Comparison of ENCODE assay signal across 9 cellular contexts in the genomic region with DNA sequence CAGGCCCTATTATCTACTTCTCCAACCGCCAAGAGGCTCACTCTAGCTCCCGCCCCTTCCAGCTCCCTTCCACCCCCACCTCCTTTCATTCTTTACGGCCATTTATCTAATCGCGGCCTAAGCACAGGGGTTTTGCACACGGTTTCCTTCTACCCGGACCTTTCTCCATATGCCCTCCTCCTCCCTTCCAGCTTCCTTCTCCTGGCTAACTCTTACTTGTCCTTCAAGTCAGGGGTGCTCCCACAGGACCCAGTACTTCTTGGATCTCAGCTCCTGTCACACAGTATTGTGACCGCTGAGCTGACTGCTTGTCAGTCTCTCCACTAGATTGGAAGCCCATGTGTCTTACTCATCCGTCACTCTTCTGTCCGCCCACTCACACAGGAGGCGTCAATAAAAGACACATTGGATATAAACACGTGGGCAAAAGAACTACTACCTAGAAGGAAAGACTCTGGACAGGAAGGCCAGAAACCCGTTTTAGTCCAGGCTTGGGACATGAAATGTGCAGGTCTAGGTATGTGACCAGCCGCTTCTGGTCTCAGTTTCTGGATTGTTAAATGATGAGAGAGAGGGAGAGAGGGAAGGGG. TPM values are rescaled to one million over a fixed set of nuclear protein-coding genes. Genes with fewer than 3 reads are reported as not detected.
DNase-seq lines count a peak whose midpoint lies in the region; ATAC-seq and TF ChIP-seq lines count a peak whose summit lies in the region.
"Had no signal": no experiment of that assay in that cellular context is flagged by ENCODE, and none has a peak within 500 bp of the region (broad histone marks: within the 10 kb centered on the region; RNA-seq: fewer than 3 reads in every experiment).

No MANE protein-coding gene starts in this region.

- H3K9ac ChIP-seq in Loucy (ENCODE audit: low read depth, low read length, poor library complexity, severe bottlenecking) = no peak overlapping the region

- H3K79me2 ChIP-seq in Loucy (ENCODE audit: insufficient read depth, low read length) = no peaks in the 10 kb centered on the region

- no peaks in the 10 kb centered on the region for H3F3A ChIP-seq in Loucy (ENCODE audit: low read depth)

- no peaks in the 10 kb centered on the region for H3K27me3 ChIP-seq in Loucy (ENCODE audit: insufficient read depth, low read length, poor library complexity, severe bottlenecking)
- H3K27me3 ChIP-seq: testis had no signal

- H3K27me3 Mint-ChIP-seq in activated T-cell treated with anti-CD3 and anti-CD28 coated beads, Interleukin-2, amount 50 U/mL, for 4 hours (ENCODE audit: low read depth) = peaks cover 15% of the 10 kb centered on the region
- H3K27me3 Mint-ChIP-seq in activated T-cell treated with anti-CD3 and anti-CD28 coated beads, Interleukin-2, amount 50 U/mL, for 24 hours = peaks cover 20% of the 10 kb centered on the region
- H3K27me3 Mint-ChIP-seq in chondrocyte (ENCODE audit: low read depth) (peaks cover 20% of the 10 kb centered on the region), progenitor cell of endocrine pancreas (peaks cover 51% of the 10 kb centered on the region), nephron progenitor cell (ENCODE audit: low read depth, poor library complexity) (peaks cover 4% of the 10 kb centered on the region)

- H3K9me3 ChIP-seq in Loucy (ENCODE audit: insufficient read depth, low read depth, low read length) = no peaks in the 10 kb centered on the region
- H3K9me3 ChIP-seq: testis had no signal

- no peak overlapping the region for H3K4me3 ChIP-seq in Loucy (ENCODE audit: low read length, poor library complexity, severe bottlenecking)

- no peaks in the 10 kb centered on the region for H4K20me1 ChIP-seq in Loucy (ENCODE audit: insufficient read depth, low read length, poor library complexity, severe bottlenecking)

- ATAC-seq in activated T-cell treated with anti-CD3 and anti-CD28 coated beads, Interleukin-2, amount 50 U/mL, for 4 hours = no peak
- ATAC-seq in GM19351 (IDR thresholded peaks at IDR 0.05; ENCODE audit: unreplicated experiment) (no peak), GM18505 (IDR thresholded peaks at IDR 0.05; ENCODE audit: unreplicated experiment) (no peak)

- no peak for DNase-seq in activated T-cell treated with anti-CD3 and anti-CD28 coated beads, Interleukin-2, amount 50 U/mL, for 4 hours
- DNase-seq in activated T-cell treated with anti-CD3 and anti-CD28 coated beads, Interleukin-2, amount 50 U/mL, for 24 hours = no peak
- DNase-seq in chondrocyte (ENCODE audit: low spot score) (no peak), progenitor cell of endocrine pancreas (ENCODE audit: low spot score, unreplicated experiment) (no peak), nephron progenitor cell (no peak)

- no peak for TF ChIP-seq POLR2A in GM18505 (IDR thresholded peaks at IDR 0.05; ENCODE audit: borderline replicate concordance, extremely low read depth, insufficient read depth, insufficient read length)

- peak overlapping the region; percentile 92 for H3K4me2 ChIP-seq in Loucy (ENCODE audit: low read depth, low read length, poor library complexity, severe bottlenecking)

- H3K36me3 Mint-ChIP-seq in activated T-cell treated with anti-CD3 and anti-CD28 coated beads, Interleukin-2, amount 50 U/mL, for 4 hours (ENCODE audit: insufficient read depth) = no peaks in the 10 kb centered on the region
- no peaks in the 10 kb centered on the region for H3K36me3 Mint-ChIP-seq in activated T-cell treated with anti-CD3 and anti-CD28 coated beads, Interleukin-2, amount 50 U/mL, for 24 hours (ENCODE audit: low read depth)
- H3K36me3 Mint-ChIP-seq in chondrocyte (ENCODE audit: low read depth) = no peaks in the 10 kb centered on the region
- H3K36me3 Mint-ChIP-seq in progenitor cell of endocrine pancreas (ENCODE audit: insufficient read depth) = no peaks in the 10 kb centered on the region
- H3K36me3 Mint-ChIP-seq in nephron progenitor cell (ENCODE audit: low read depth) = no peaks in the 10 kb centered on the region

- no peak overlapping the region for H2AFZ ChIP-seq in Loucy (ENCODE audit: low read length)

- H3K9me3 Mint-ChIP-seq in activated T-cell treated with anti-CD3 and anti-CD28 coated beads, Interleukin-2, amount 50 U/mL, for 4 hours = no peaks in the 10 kb centered on the region
- H3K9me3 Mint-ChIP-seq in activated T-cell treated with anti-CD3 and anti-CD28 coated beads, Interleukin-2, amount 50 U/mL, for 24 hours = no peaks in the 10 kb centered on the region
- H3K9me3 Mint-ChIP-seq in chondrocyte (ENCODE audit: low read depth) (no peaks in the 10 kb centered on the region), progenitor cell of endocrine pancreas (ENCODE audit: low read depth) (no peaks in the 10 kb centered on the region), nephron progenitor cell (no peaks in the 10 kb centered on the region)

- TF ChIP-seq CTCF in Loucy (conservative IDR thresholded peaks at IDR 0.05; ENCODE audit: low read length) (no peak), chondrocyte (IDR thresholded peaks at IDR 0.05) (no peak), progenitor cell of endocrine pancreas (IDR thresholded peaks at IDR 0.05; ENCODE audit: unreplicated experiment) (no peak), nephron progenitor cell (IDR thresholded peaks at IDR 0.05) (no peak)

- peaks cover 11% of the 10 kb centered on the region for H3K4me1 ChIP-seq in Loucy (ENCODE audit: insufficient read depth, low read length, poor library complexity, severe bottlenecking)
- H3K4me1 ChIP-seq: testis had no signal

- H3K4me1 Mint-ChIP-seq in activated T-cell treated with anti-CD3 and anti-CD28 coated beads, Interleukin-2, amount 50 U/mL, for 4 hours (ENCODE audit: low read depth) = peaks cover 5% of the 10 kb centered on the region
- peaks cover 12% of the 10 kb centered on the region for H3K4me1 Mint-ChIP-seq in activated T-cell treated with anti-CD3 and anti-CD28 coated beads, Interleukin-2, amount 50 U/mL, for 24 hours (ENCODE audit: low read depth)
- H3K4me1 Mint-ChIP-seq in chondrocyte (ENCODE audit: low read depth) = peaks cover 5% of the 10 kb centered on the region
- H3K4me1 Mint-ChIP-seq in progenitor cell of endocrine pancreas (ENCODE audit: low read depth) = peaks cover 5% of the 10 kb centered on the region
- H3K4me1 Mint-ChIP-seq in nephron progenitor cell = peaks cover 40% of the 10 kb centered on the region

- no peaks in the 10 kb centered on the region for H3K36me3 ChIP-seq in Loucy (ENCODE audit: insufficient read depth, low read length)

- peak overlapping the region; percentile 94 for H3K4me3 Mint-ChIP-seq in activated T-cell treated with anti-CD3 and anti-CD28 coated beads, Interleukin-2, amount 50 U/mL, for 4 hours
- no peak overlapping the region for H3K4me3 Mint-ChIP-seq in activated T-cell treated with anti-CD3 and anti-CD28 coated beads, Interleukin-2, amount 50 U/mL, for 24 hours
- peak overlapping the region; percentile 86 for H3K4me3 Mint-ChIP-seq in chondrocyte (ENCODE audit: unreplicated experiment)
- peak overlapping the region; percentile 85 for H3K4me3 Mint-ChIP-seq in progenitor cell of endocrine pancreas (ENCODE audit: low read depth)
- H3K4me3 Mint-ChIP-seq in nephron progenitor cell = no peak overlapping the region

- no peak overlapping the region for H3K27ac Mint-ChIP-seq in activated T-cell treated with anti-CD3 and anti-CD28 coated beads, Interleukin-2, amount 50 U/mL, for 24 hours
- H3K27ac Mint-ChIP-seq in chondrocyte (ENCODE audit: unreplicated experiment) = no peak overlapping the region
- no peak overlapping the region for H3K27ac Mint-ChIP-seq in progenitor cell of endocrine pancreas
- no peak overlapping the region for H3K27ac Mint-ChIP-seq in nephron progenitor cell

- no peaks in the 10 kb centered on the region for H3K9me2 ChIP-seq in Loucy (replicated peaks; ENCODE audit: low read depth, low read length)

RNA-seq across cellular contexts. Expression of gene HPS1, which starts 20.3 kb away (rescaled TPM):
- total RNA-seq in activated T-cell treated with anti-CD3 and anti-CD28 coated beads, Interleukin-2, amount 50 U/mL, for 4 hours = 10 to 100 TPM; 59.2 to 64.2 (median 59.7) TPM
- 40.6 to 50.5 TPM (median 49.0 TPM) in 3 replicates for total RNA-seq in chondrocyte
- total RNA-seq in progenitor cell of endocrine pancreas = 51.3 and 52.1 TPM in 2 replicates

RNA-seq across cellular contexts. Expression of gene PYROXD2, which starts 52.0 kb away (rescaled TPM):
- 1 to 10 TPM in 2 of 3 donors, under 1 TPM in 1; 0.84 to 3.2 (median 1.1) TPM for total RNA-seq in activated T-cell treated with anti-CD3 and anti-CD28 coated beads, Interleukin-2, amount 50 U/mL, for 4 hours
- total RNA-seq in chondrocyte (5.6 to 9.4 TPM (median 8.3 TPM) in 3 replicates), progenitor cell of endocrine pancreas (13.3 and 15.8 TPM in 2 replicates)

Comparison
In these comparisons a context has a peak if more than half of its experiments do, and no peak if none do; other contexts are left out.
1. H3K4me3 Mint-ChIP-seq: peak in activated T-cell treated with anti-CD3 and anti-CD28 coated beads, Interleukin-2, amount 50 U/mL, for 4 hours (single experiment), chondrocyte (single experiment) and progenitor cell of endocrine pancreas (single experiment); none in activated T-cell treated with anti-CD3 and anti-CD28 coated beads, Interleukin-2, amount 50 U/mL, for 24 hours (single experiment) and nephron progenitor cell (single experiment).